In the genomic region with DNA sequence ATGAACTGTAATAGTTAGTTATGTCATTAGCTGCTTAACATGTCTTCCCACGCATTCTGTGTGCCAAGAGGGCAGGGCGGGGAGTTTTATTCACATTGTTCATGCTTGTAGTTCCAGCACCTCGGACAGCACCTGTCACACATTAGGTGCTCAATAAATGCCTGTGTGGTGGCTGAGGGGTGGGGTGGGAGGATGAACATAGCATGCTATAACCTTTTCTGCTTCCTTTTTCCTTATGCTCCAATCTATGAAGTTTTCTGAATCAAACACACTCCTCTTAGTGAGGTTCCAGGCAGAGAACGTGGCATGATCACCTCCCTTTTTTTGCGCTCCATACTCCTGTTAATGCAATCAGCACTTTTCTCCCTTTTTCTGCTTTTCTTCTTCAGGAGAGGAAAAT, we compare ENCODE assay signal across 17 cellular contexts. TPM values are rescaled to one million over a fixed set of nuclear protein-coding genes. Genes with fewer than 3 reads are reported as not detected.
"Had no signal": no experiment of that assay in that cellular context is flagged by ENCODE, and none has a peak within 500 bp of the region (broad histone marks: within the 10 kb centered on the region; RNA-seq: fewer than 3 reads in every experiment).

No MANE protein-coding gene starts in this region.

- H3K9me3 Mint-ChIP-seq: activated CD4-positive, alpha-beta memory T cell treated with anti-CD3 and anti-CD28 coated beads, Interleukin-2, amount 10 ng/mL, durations not matched to agents 7 days and 5 days; activated naive CD8-positive, alpha-beta T cell treated with anti-CD3 and anti-CD28 coated beads, Interleukin-2, amount 10 ng/mL, durations not matched to agents 7 days and 5 days; activated T-cell treated with anti-CD3 and anti-CD28 coated beads, Interleukin-2, amount 50 U/mL, for 72 hours; stimulated activated naive CD8-positive, alpha-beta T cell treated with anti-CD3 and anti-CD28 coated beads, Interleukin-15, amount 100 ng/mL, for 72 hours; T-helper 2 cell treated with Interferon-gamma antibody and Interleukin-4, amounts not matched to agents 5 μg/mL and 100 μg/mL, for 36 hours had no signal

- H3K4me1 Mint-ChIP-seq: activated CD4-positive, alpha-beta memory T cell treated with anti-CD3 and anti-CD28 coated beads, Interleukin-2, amount 10 ng/mL, durations not matched to agents 7 days and 5 days; activated naive CD8-positive, alpha-beta T cell treated with anti-CD3 and anti-CD28 coated beads, Interleukin-2, amount 10 ng/mL, durations not matched to agents 7 days and 5 days; stimulated activated naive CD8-positive, alpha-beta T cell treated with anti-CD3 and anti-CD28 coated beads, Interleukin-15, amount 100 ng/mL, for 72 hours had no signal

- DNase-seq: activated CD4-positive, alpha-beta memory T cell treated with anti-CD3 and anti-CD28 coated beads, Interleukin-2, amount 10 ng/mL, durations not matched to agents 7 days and 5 days; activated CD4-positive, alpha-beta T cell treated with anti-CD3 and anti-CD28 coated beads for 1 hour; activated CD8-positive, alpha-beta memory T cell treated with anti-CD3 and anti-CD28 coated beads, Interleukin-2, amount 50 U/mL, for 4 hours; activated naive CD8-positive, alpha-beta T cell treated with anti-CD3 and anti-CD28 coated beads, Interleukin-2, amount 10 ng/mL, durations not matched to agents 7 days and 5 days; activated T-cell treated with anti-CD3 and anti-CD28 coated beads, Interleukin-2, amount 50 U/mL, for 72 hours; aorta; heart right ventricle; pancreas; stimulated activated CD4-positive, alpha-beta T cell treated with anti-CD3 and anti-CD28 coated beads, Interleukin-15, amount 100 ng/mL, for 24 hours; stimulated activated CD4-positive, alpha-beta T cell treated with anti-CD3 and anti-CD28 coated beads, Interleukin-4, amount 100 ng/mL, for 4 hours; stimulated activated naive CD8-positive, alpha-beta T cell treated with anti-CD3 and anti-CD28 coated beads, Interleukin-15, amount 100 ng/mL, for 72 hours had no signal

- FAIRE-seq: endometrium, frontal cortex, islet of Langerhans, pancreas had no signal

- H3K9me3 ChIP-seq: esophagus muscularis mucosa, heart right ventricle, pancreas, thoracic aorta had no signal

- H3K4me1 ChIP-seq: esophagus muscularis mucosa, heart right ventricle, pancreas had no signal

- H3K4me3 ChIP-seq: esophagus muscularis mucosa, heart right ventricle, pancreas, thoracic aorta had no signal

- H3K27ac ChIP-seq: esophagus muscularis mucosa, heart right ventricle, pancreas, thoracic aorta had no signal

- H3K36me3 ChIP-seq: esophagus muscularis mucosa, heart right ventricle, pancreas, thoracic aorta had no signal

- ATAC-seq: activated T-cell treated with anti-CD3 and anti-CD28 coated beads, Interleukin-2, amount 50 U/mL, for 72 hours; heart right ventricle; pancreas; stimulated activated naive CD8-positive, alpha-beta T cell treated with anti-CD3 and anti-CD28 coated beads, Interleukin-15, amount 100 ng/mL, for 72 hours had no signal

- H3K36me3 Mint-ChIP-seq: activated naive CD8-positive, alpha-beta T cell treated with anti-CD3 and anti-CD28 coated beads, Interleukin-2, amount 10 ng/mL, durations not matched to agents 7 days and 5 days had no signal

- H3K27me3 ChIP-seq: pancreas had no signal

- H3K27me3 Mint-ChIP-seq: activated CD4-positive, alpha-beta memory T cell treated with anti-CD3 and anti-CD28 coated beads, Interleukin-2, amount 10 ng/mL, durations not matched to agents 7 days and 5 days had no signal

- H3K4me3 Mint-ChIP-seq: activated CD4-positive, alpha-beta memory T cell treated with anti-CD3 and anti-CD28 coated beads, Interleukin-2, amount 10 ng/mL, durations not matched to agents 7 days and 5 days; activated naive CD8-positive, alpha-beta T cell treated with anti-CD3 and anti-CD28 coated beads, Interleukin-2, amount 10 ng/mL, durations not matched to agents 7 days and 5 days; activated T-cell treated with anti-CD3 and anti-CD28 coated beads, Interleukin-2, amount 50 U/mL, for 72 hours; stimulated activated naive CD8-positive, alpha-beta T cell treated with anti-CD3 and anti-CD28 coated beads, Interleukin-15, amount 100 ng/mL, for 72 hours; T-helper 2 cell treated with Interferon-gamma antibody and Interleukin-4, amounts not matched to agents 5 μg/mL and 100 μg/mL, for 36 hours had no signal

- H3K27ac Mint-ChIP-seq: activated CD4-positive, alpha-beta memory T cell treated with anti-CD3 and anti-CD28 coated beads, Interleukin-2, amount 10 ng/mL, durations not matched to agents 7 days and 5 days; activated naive CD8-positive, alpha-beta T cell treated with anti-CD3 and anti-CD28 coated beads, Interleukin-2, amount 10 ng/mL, durations not matched to agents 7 days and 5 days; activated T-cell treated with anti-CD3 and anti-CD28 coated beads, Interleukin-2, amount 50 U/mL, for 72 hours; T-helper 2 cell treated with Interferon-gamma antibody and Interleukin-4, amounts not matched to agents 5 μg/mL and 100 μg/mL, for 36 hours had no signal

RNA-seq across cellular contexts. Expression of a gene that starts 15.8 kb away (rescaled TPM):
- total RNA-seq: activated CD4-positive, alpha-beta memory T cell treated with anti-CD3 and anti-CD28 coated beads, Interleukin-2, amount 10 ng/mL, durations not matched to agents 7 days and 5 days had no signal
